1 cellular context compared by ENCODE assay signal in the genomic region with DNA sequence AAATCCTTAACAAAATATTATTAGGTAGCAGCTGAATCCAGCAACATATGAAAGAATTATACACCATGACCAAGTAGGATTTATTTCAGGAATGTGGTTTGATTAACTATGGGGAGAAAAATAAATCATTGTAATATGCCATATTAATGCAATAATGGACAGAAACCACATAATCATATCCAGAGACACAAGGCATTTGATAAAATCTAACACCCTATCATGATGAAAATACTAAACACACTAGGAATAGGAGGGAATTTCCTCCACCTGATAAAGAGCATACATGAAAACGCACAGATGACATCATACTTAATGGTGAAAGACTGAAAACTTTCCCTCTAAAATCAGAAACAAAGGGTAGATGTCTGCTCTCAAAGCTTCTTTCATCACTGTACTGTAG.
A peak's percentile ranks its signal among the peaks of the same experiment; 100 is the strongest.
TF ChIP-seq lines count a peak whose summit lies in the region.

No MANE protein-coding gene starts in this region.

TF ChIP-seq in HEK293, 187 proteins besides CTCF, POLR2A, EP300 and RAD21:
- TF ChIP-seq ATF2 (tag by site-specific recombination; IDR thresholded peaks at IDR 0.05; ENCODE audit: low read depth) (peak; percentile 86), FEZF1 (tag by site-specific recombination; IDR thresholded peaks at IDR 0.05) (peak; percentile 24; the same call in 1 of the 2 replicates), ZNF792 (tag by site-specific recombination; IDR thresholded peaks at IDR 0.05) (no peak)
